25 cellular contexts compared by ENCODE assay signal in the genomic region with DNA sequence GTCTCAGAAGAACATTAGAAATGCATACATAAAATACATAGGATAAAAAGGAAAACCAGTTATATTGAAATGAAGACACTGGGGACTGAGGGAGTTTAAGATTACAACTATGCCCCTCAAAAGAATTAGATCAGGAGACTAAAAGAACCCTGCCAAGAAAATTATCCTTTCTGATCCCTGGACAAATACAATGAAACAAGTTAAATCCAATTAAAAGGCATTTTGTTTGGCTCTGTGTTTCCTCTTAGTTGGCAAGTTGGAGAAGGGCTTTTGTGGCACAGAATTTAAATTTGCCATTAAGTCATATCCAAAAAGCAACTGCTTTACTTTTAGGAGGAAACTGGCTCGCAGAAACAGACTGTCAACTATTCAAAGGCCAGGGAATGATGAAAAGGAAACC.
"Had no signal": no experiment of that assay in that cellular context is flagged by ENCODE, and none has a peak within 500 bp of the region (broad histone marks: within the 10 kb centered on the region; RNA-seq: fewer than 3 reads in every experiment).

No MANE protein-coding gene starts in this region.

- H3K4me3 Mint-ChIP-seq: activated naive CD8-positive, alpha-beta T cell; dendritic cell treated with granulocyte-macrophage colony-stimulating factor and Interleukin-4, amounts not matched to agents 40 ng/mL and 50 ng/mL, for 4 days; memory B cell; natural killer cell treated with Interleukin-12 subunit alpha and Interleukin-12 subunit beta and Interleukin-15 and Interleukin-18, amount 100 ng/mL, for 72 hours had no signal

- DNase-seq: activated CD8-positive, alpha-beta memory T cell treated with anti-CD3 and anti-CD28 coated beads for 24 hours; activated CD8-positive, alpha-beta memory T cell treated with anti-CD3 and anti-CD28 coated beads, Interleukin-2, amount 50 U/mL, for 4 hours; activated gamma-delta T cell treated with Interleukin-2 at 50 U/mL for 16 hours; adrenal gland; brain microvascular endothelial cell; caudate nucleus; effector CD4-positive, alpha-beta T cell; heart right ventricle; left colon; pancreas; right lobe of liver; stimulated activated CD4-positive, alpha-beta T cell treated with anti-CD3 and anti-CD28 coated beads, Interleukin-1b, Interleukin-23, amount 100 ng/mL, for 48 hours; stomach; T-helper 1 cell; T-helper 9 cell; transverse colon had no signal

- H3K27me3 Mint-ChIP-seq: activated naive CD8-positive, alpha-beta T cell; dendritic cell treated with granulocyte-macrophage colony-stimulating factor and Interleukin-4, amounts not matched to agents 40 ng/mL and 50 ng/mL, for 4 days; memory B cell; natural killer cell treated with Interleukin-12 subunit alpha and Interleukin-12 subunit beta and Interleukin-15 and Interleukin-18, amount 100 ng/mL, for 72 hours had no signal

- H3K27ac Mint-ChIP-seq: dendritic cell treated with granulocyte-macrophage colony-stimulating factor and Interleukin-4, amounts not matched to agents 40 ng/mL and 50 ng/mL, for 4 days had no signal

- H3K27me3 ChIP-seq: adrenal gland, ascending aorta, brain microvascular endothelial cell, heart right ventricle, pancreas, right lobe of liver, stomach, transverse colon had no signal

- FAIRE-seq: endometrium, keratinocyte, pancreas, urothelium cell line had no signal

- H3K4me1 ChIP-seq: adrenal gland, ascending aorta, pancreas, right lobe of liver had no signal

- H3K27ac ChIP-seq: adrenal gland, ascending aorta, brain microvascular endothelial cell, heart right ventricle, pancreas, right lobe of liver, skin epidermis, stomach, transverse colon had no signal

- H3K4me3 ChIP-seq: adrenal gland, ascending aorta, heart right ventricle, pancreas, right lobe of liver, skin epidermis, stomach, transverse colon had no signal

- H3K9me3 Mint-ChIP-seq: dendritic cell treated with granulocyte-macrophage colony-stimulating factor and Interleukin-4, amounts not matched to agents 40 ng/mL and 50 ng/mL, for 4 days; memory B cell; natural killer cell treated with Interleukin-12 subunit alpha and Interleukin-12 subunit beta and Interleukin-15 and Interleukin-18, amount 100 ng/mL, for 72 hours had no signal

- ATAC-seq: heart right ventricle; left colon; natural killer cell treated with Interleukin-12 subunit alpha and Interleukin-12 subunit beta and Interleukin-15 and Interleukin-18, amount 100 ng/mL, for 72 hours; pancreas; right lobe of liver had no signal

- H3K9me3 ChIP-seq: adrenal gland, ascending aorta, heart right ventricle, pancreas, right lobe of liver, stomach, transverse colon had no signal

- H3K36me3 ChIP-seq: adrenal gland, ascending aorta, brain microvascular endothelial cell, heart right ventricle, pancreas, right lobe of liver, stomach, transverse colon had no signal
